ENCODE assay signal across 1 cellular context in the genomic region with DNA sequence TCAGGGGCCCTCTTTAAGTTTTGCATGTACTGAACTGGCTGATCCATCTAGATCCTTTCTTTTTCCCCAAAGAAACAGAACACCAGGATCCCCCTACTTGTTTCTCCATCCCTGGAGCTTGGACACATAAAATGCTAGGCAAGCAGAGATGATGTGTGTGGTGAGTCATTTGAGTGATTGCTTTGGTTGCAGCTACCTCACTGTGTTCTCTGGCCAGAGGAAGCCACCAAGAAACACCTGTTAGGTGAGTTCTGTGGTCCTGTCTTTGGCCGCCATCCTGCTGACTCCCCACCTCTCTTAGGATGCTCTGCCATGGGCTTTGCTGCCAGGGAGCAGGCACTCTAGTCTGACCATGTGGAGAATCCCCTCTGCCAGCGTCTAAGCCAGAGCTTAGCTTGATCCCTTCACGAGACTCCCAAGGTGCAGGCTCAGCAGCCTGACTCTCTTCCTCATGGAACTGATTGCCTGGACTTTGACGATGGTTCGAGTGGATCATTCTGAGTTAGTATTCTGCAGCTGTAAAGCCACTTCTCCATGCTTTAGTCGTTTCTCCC.
TF ChIP-seq lines count a peak whose summit lies in the region.

No MANE protein-coding gene starts in this region.

TF ChIP-seq in HEK293, 187 proteins besides CTCF, POLR2A, EP300 and RAD21:
- no peak for TF ChIP-seq ZNF518A (tag by site-specific recombination; conservative IDR thresholded peaks at IDR 0.05; ENCODE audit: low read depth)
- peak; percentile 63 for TF ChIP-seq SCRT2 (tag by site-specific recombination; IDR thresholded peaks at IDR 0.05)
- TF ChIP-seq ZBTB48 (tag by site-specific recombination; IDR thresholded peaks at IDR 0.05) = peak; percentile 52; the same call in 1 of the 2 replicates
